ENCODE assay signal across 19 cellular contexts in the genomic region with DNA sequence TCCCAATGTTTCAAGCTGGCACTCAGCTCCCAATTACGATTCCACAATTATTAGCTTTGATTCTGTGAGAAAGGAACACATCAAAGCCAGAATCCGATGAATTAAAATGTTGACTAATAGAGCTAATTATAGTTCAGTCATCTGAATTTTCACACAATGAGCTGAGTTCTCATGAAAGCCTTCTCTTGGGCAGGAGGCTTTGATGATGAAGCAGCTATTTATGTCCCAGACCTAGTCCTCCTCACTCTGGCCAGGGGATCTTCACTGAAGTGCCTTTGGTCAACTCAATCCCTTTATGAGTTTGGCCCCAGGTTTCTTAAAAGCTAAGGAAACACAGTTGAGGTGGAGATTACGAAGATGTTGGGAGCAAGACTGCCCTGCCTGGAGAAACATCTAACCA.
DNase-seq lines count a peak whose midpoint lies in the region; ATAC-seq and TF ChIP-seq lines count a peak whose summit lies in the region.
"Had no signal": no experiment of that assay in that cellular context is flagged by ENCODE, and none has a peak within 500 bp of the region (broad histone marks: within the 10 kb centered on the region; RNA-seq: fewer than 3 reads in every experiment).

No MANE protein-coding gene starts in this region.

- no peak for TF ChIP-seq POLR2A in gastrocnemius medialis (IDR thresholded peaks at IDR 0.05)

- peaks cover 15 to 20% of the 10 kb centered on the region in 2 donors for H3K4me1 ChIP-seq in gastrocnemius medialis

- ATAC-seq in gastrocnemius medialis (peak; percentile 79 to 93), HG02759 (IDR thresholded peaks at IDR 0.05; ENCODE audit: unreplicated experiment) (no peak), HG03521 (IDR thresholded peaks at IDR 0.05; ENCODE audit: unreplicated experiment) (no peak), HG03045 (IDR thresholded peaks at IDR 0.05; ENCODE audit: unreplicated experiment) (no peak), HG03139 (IDR thresholded peaks at IDR 0.05; ENCODE audit: unreplicated experiment) (no peak)
- ATAC-seq: GM12878 had no signal

- H3K36me3 ChIP-seq in gastrocnemius medialis: no peaks in the 10 kb centered on the region
- H3K36me3 ChIP-seq: BLaER1 had no signal

- H3K27me3 ChIP-seq in gastrocnemius medialis: no peaks in the 10 kb centered on the region
- H3K27me3 ChIP-seq: BLaER1 had no signal

- no peaks in the 10 kb centered on the region for H3K9me3 ChIP-seq in gastrocnemius medialis

- intact Hi-C loops in gastrocnemius medialis (cut with DNase I; ENCODE audit: low total_unique reads): no loop called here

- TF ChIP-seq CTCF in coronary artery (IDR thresholded peaks at IDR 0.05) (no peak), gastrocnemius medialis (IDR thresholded peaks at IDR 0.05 in 4 of 5, conservative IDR thresholded peaks at IDR 0.05 in 1 of 5) (no peak)

- peak; percentile 1 for DNase-seq in coronary artery (ENCODE audit: low spot score)
- DNase-seq in myocyte (ENCODE audit: low read depth): peak; percentile 70
- peak in 1 of 2 donors; percentile 25 for DNase-seq in gastrocnemius medialis
- DNase-seq: CD4-positive, CD25-positive, alpha-beta regulatory T cell; CD8-positive, alpha-beta memory T cell; DMS 273 treated with DMSO at 0.1 percent for 48 hours; DMS79; EL; GDM1; GOT3; H7; HCEC 1CT had no signal

- in situ Hi-C loops in gastrocnemius medialis (cut with MboI; ENCODE audit: low sequenced_read_pairs in 4 of 4): loop anchor here in 1 of 4 donors (25.0 kb wide), 1 partner anchor 193 kb away; a partner anchor contains a TSS

- no peak overlapping the region for H3K4me3 ChIP-seq in coronary artery
- H3K4me3 ChIP-seq in gastrocnemius medialis: no peak overlapping the region
- H3K4me3 ChIP-seq: BLaER1, GM12878 had no signal

- H3K27ac ChIP-seq in coronary artery (no peak overlapping the region), gastrocnemius medialis (peak overlapping the region in 3 of 4 donors; percentile 49 to 51 (median 50))
- H3K27ac ChIP-seq: BLaER1, C4-2B had no signal

Comparison
In these comparisons a context has a peak if more than half of its experiments do, and no peak if none do; other contexts are left out.
1. H3K27ac ChIP-seq: peak in gastrocnemius medialis (3 of 4); none in coronary artery (0 of 2).
2. ATAC-seq: peak in gastrocnemius medialis (2 of 2); none in HG02759 (single experiment), HG03521 (single experiment), HG03045 (single experiment) and HG03139 (single experiment).